In genomic region chrX:12972867-12973560, GRCh38 we compare ENCODE assay signal across 11 cellular contexts. TPM values are rescaled to one million over a fixed set of nuclear protein-coding genes. Genes with fewer than 3 reads are reported as not detected.
DNase-seq lines count a peak whose midpoint lies in the region; ATAC-seq, FAIRE-seq and TF ChIP-seq lines count a peak whose summit lies in the region.
"Had no signal": no experiment of that assay in that cellular context is flagged by ENCODE, and none has a peak within 500 bp of the region (broad histone marks: within the 10 kb centered on the region; RNA-seq: fewer than 3 reads in every experiment).

No MANE protein-coding gene starts in this region.

- no peak overlapping the region for H4K5ac ChIP-seq in H1 (ENCODE audit: insufficient read length, low read depth, low read length)

- H3K9me3 Mint-ChIP-seq in CD8-positive, alpha-beta T cell: no peaks in the 10 kb centered on the region
- H3K9me3 Mint-ChIP-seq in progenitor cell of endocrine pancreas (ENCODE audit: low read depth): peaks cover 16% of the 10 kb centered on the region

- H2BK120ac ChIP-seq in H1 (replicated peaks; ENCODE audit: low read depth, low read length): no peak overlapping the region

- H3K27me3 Mint-ChIP-seq in CD8-positive, alpha-beta T cell (ENCODE audit: low read depth): no peaks in the 10 kb centered on the region
- no peaks in the 10 kb centered on the region for H3K27me3 Mint-ChIP-seq in progenitor cell of endocrine pancreas

- H2AK5ac ChIP-seq in H1 (ENCODE audit: low read depth, low read length): no peak overlapping the region

- peak overlapping the region; percentile 99 for H3K27ac ChIP-seq in CD8-positive, alpha-beta T cell (ENCODE audit: low read depth, low read length)
- H3K27ac ChIP-seq in OCI-LY3 (ENCODE audit: low read length) (peak overlapping the region; percentile 100), H1 (ENCODE audit: low read depth, low read length) (no peak overlapping the region)
- H3K27ac ChIP-seq: SK-N-MC had no signal

- peaks cover 51% of the 10 kb centered on the region for H3K36me3 Mint-ChIP-seq in CD8-positive, alpha-beta T cell
- H3K36me3 Mint-ChIP-seq in progenitor cell of endocrine pancreas (ENCODE audit: insufficient read depth): peaks cover 21% of the 10 kb centered on the region

- DNase-seq in CD8-positive, alpha-beta T cell: no peak
- DNase-seq in H1 (ENCODE audit: low read depth in 1 of 2, low spot score in 2 of 2) (no peak), progenitor cell of endocrine pancreas (ENCODE audit: low spot score, unreplicated experiment) (no peak), NCI-H187 (lab: John Stamatoyannopoulos, UW) (no peak)
- DNase-seq: NCI-H2081 treated with DMSO at 0.1 percent for 48 hours had no signal

- H2AFZ ChIP-seq in OCI-LY3 (ENCODE audit: low read depth, low read length) (no peak overlapping the region), H1 (ENCODE audit: low read length) (no peak overlapping the region)

- peak overlapping the region; percentile 100 for H3K9ac ChIP-seq in OCI-LY3 (ENCODE audit: low read length)
- no peak overlapping the region for H3K9ac ChIP-seq in H1 (replicated peaks in 1 of 4; ENCODE audit: extremely low read depth in 1 of 4, low read depth in 3 of 4, low read length in 3 of 4)

- peak overlapping the region; percentile 98 for H3K4me3 ChIP-seq in CD8-positive, alpha-beta T cell (ENCODE audit: low read depth, low read length)
- H3K4me3 ChIP-seq in OCI-LY3 (ENCODE audit: low read length) (peak overlapping the region; percentile 95), H1 (ENCODE audit: extremely low read depth in 1 of 4, insufficient read depth in 2 of 4, low read depth in 3 of 4, low read length in 4 of 4) (no peak overlapping the region)
- H3K4me3 ChIP-seq: SK-N-MC had no signal

- peaks cover 31% of the 10 kb centered on the region for H3K4me1 Mint-ChIP-seq in CD8-positive, alpha-beta T cell (ENCODE audit: low read depth)
- H3K4me1 Mint-ChIP-seq in progenitor cell of endocrine pancreas (ENCODE audit: low read depth): peaks cover 26% of the 10 kb centered on the region

- H3K4me3 Mint-ChIP-seq in CD8-positive, alpha-beta T cell: peak overlapping the region; percentile 96
- H3K4me3 Mint-ChIP-seq in progenitor cell of endocrine pancreas (ENCODE audit: low read depth): peak overlapping the region; percentile 41

- H3K4ac ChIP-seq in H1 (replicated peaks; ENCODE audit: insufficient read length, low read depth, low read length): no peak overlapping the region

- no peak overlapping the region for H2BK15ac ChIP-seq in H1 (ENCODE audit: low read length)

- no peaks in the 10 kb centered on the region for H3K27me3 ChIP-seq in CD8-positive, alpha-beta T cell (ENCODE audit: insufficient read depth, low read length)
- H3K27me3 ChIP-seq in OCI-LY3 (ENCODE audit: low read depth, low read length) (no peaks in the 10 kb centered on the region), H1 (replicated peaks in 1 of 4; ENCODE audit: control insufficient read depth in 3 of 4, extremely low read depth in 1 of 4, insufficient read depth in 3 of 4, low read length in 3 of 4) (no peaks in the 10 kb centered on the region)

- H2BK20ac ChIP-seq in H1 (ENCODE audit: low read length): no peak overlapping the region

- no peaks in the 10 kb centered on the region for H3K79me1 ChIP-seq in H1 (ENCODE audit: low read depth, low read length)

- no peak for TF ChIP-seq POLR2A in H1 (IDR thresholded peaks at IDR 0.05; ENCODE audit: control extremely low read depth in 1 of 2, low read depth in 2 of 2, low read length in 2 of 2)

- FAIRE-seq in H1 (lab: Jason Lieb, UNC): no peak
- FAIRE-seq: G401.6 had no signal

- H3K27ac Mint-ChIP-seq in CD8-positive, alpha-beta T cell: peak overlapping the region; percentile 96
- peak overlapping the region; percentile 99 for H3K27ac Mint-ChIP-seq in progenitor cell of endocrine pancreas

- H3K18ac ChIP-seq in H1 (ENCODE audit: extremely low read depth, low read length): no peak overlapping the region; the same call in 1 of the 2 replicates

- no peak overlapping the region for H4K8ac ChIP-seq in H1 (ENCODE audit: extremely low read depth, insufficient read depth, low read length)

- no peak for TF ChIP-seq EP300 in H1 (IDR thresholded peaks at IDR 0.05; ENCODE audit: borderline replicate concordance in 1 of 2, low read depth in 2 of 2, low read length in 2 of 2)

- H3K14ac ChIP-seq in H1 (ENCODE audit: insufficient read length): no peak overlapping the region

- intact Hi-C loops in CD8-positive, alpha-beta T cell (cut with DNase I, micrococcal nuclease): loop anchor here in 1 of 2 experiments (10.0 kb wide), 1 partner anchor 1208 kb away; no protein-coding TSS in a partner anchor

- no peak overlapping the region for H2BK5ac ChIP-seq in H1 (ENCODE audit: low read depth, low read length)

- no peak overlapping the region for H3K56ac ChIP-seq in H1 (replicated peaks; ENCODE audit: insufficient read length, low read depth, low read length)

- H4K20me1 ChIP-seq in OCI-LY3 (ENCODE audit: insufficient read depth, low read length) (peaks cover 20% of the 10 kb centered on the region), H1 (replicated peaks in 1 of 2; ENCODE audit: control insufficient read depth in 1 of 2, insufficient read depth in 2 of 2, low read length in 2 of 2) (no peaks in the 10 kb centered on the region)

- no peaks in the 10 kb centered on the region for H3K9me3 ChIP-seq in CD8-positive, alpha-beta T cell (ENCODE audit: low read length)
- no peaks in the 10 kb centered on the region for H3K9me3 ChIP-seq in OCI-LY3 (ENCODE audit: insufficient read depth, low read length)
- no peaks in the 10 kb centered on the region for H3K9me3 ChIP-seq in H1 (ENCODE audit: insufficient read depth in 2 of 2, low read depth in 1 of 2, low read length in 1 of 2)

- TF ChIP-seq RAD21 in H1 (IDR thresholded peaks at IDR 0.05 in 1 of 2, conservative IDR thresholded peaks at IDR 0.05 in 1 of 2; ENCODE audit: low read depth in 2 of 2, low read length in 2 of 2): no peak

- WGBS in H1 (ENCODE audit: extremely low coverage in 1 of 2, insufficient coverage in 1 of 2, insufficient read length in 1 of 2, insufficient replicate concordance in 2 of 2, low coverage in 1 of 2, low lambda C conversion rate in 2 of 2, missing lambda C conversion rate in 1 of 2), 2 experiments: 88% methylated on average over 11 of the region's 12 CpGs; no CpG with 5 or more reads in 1 of the 2 experiments

- peaks cover 22% of the 10 kb centered on the region for H3K36me3 ChIP-seq in CD8-positive, alpha-beta T cell (ENCODE audit: insufficient read depth, low read length)
- peaks cover 27% of the 10 kb centered on the region for H3K36me3 ChIP-seq in OCI-LY3 (replicated peaks; ENCODE audit: low read depth, low read length)
- H3K36me3 ChIP-seq in H1 (ENCODE audit: control insufficient read depth in 2 of 4, insufficient read depth in 4 of 4, low read length in 3 of 4): peaks cover 0 to 26% (median 4%) of the 10 kb centered on the region in 4 experiments; a peak in 3 of 8 replicates

- no peak overlapping the region for H3K23ac ChIP-seq in H1 (ENCODE audit: insufficient read length)

- peaks cover 68% of the 10 kb centered on the region for H3K79me2 ChIP-seq in OCI-LY3 (ENCODE audit: low read length)
- H3K79me2 ChIP-seq in H1 (ENCODE audit: control insufficient read depth in 1 of 2, insufficient read depth in 2 of 2, low read length in 2 of 2): peaks cover 0 to 26% of the 10 kb centered on the region in 2 experiments; a peak in 3 of 4 replicates

- CTCF ChIA-PET in CD8-positive, alpha-beta T cell (lab: Charles Lee): interaction anchor here (0.8 to 10.0 kb wide), 7 partner anchors 16 to 513 kb away, joined by 3 to 71 read pairs (median 37); no protein-coding TSS in a partner anchor
- CTCF ChIA-PET in H1 (lab: Charles Lee; ENCODE audit: partially characterized antibody): interaction anchor here (2.9 kb wide), 1 partner anchor 26 kb away, joined by 9 read pairs; no protein-coding TSS in a partner anchor

- H3K4me1 ChIP-seq in CD8-positive, alpha-beta T cell (ENCODE audit: insufficient read depth, low read length): peaks cover 24% of the 10 kb centered on the region
- H3K4me1 ChIP-seq in OCI-LY3 (ENCODE audit: low read length): peaks cover 63% of the 10 kb centered on the region
- peaks cover 0 to 6% (median 1%) of the 10 kb centered on the region in 4 experiments; a peak in 4 of 7 replicates for H3K4me1 ChIP-seq in H1 (replicated peaks in 1 of 4; ENCODE audit: control insufficient read depth in 3 of 4, insufficient read depth in 4 of 4, low read length in 3 of 4)

- no peak overlapping the region for H4K91ac ChIP-seq in H1 (replicated peaks; ENCODE audit: insufficient read length, low read length)

- no peak for TF ChIP-seq CTCF in CD8-positive, alpha-beta T cell (IDR thresholded peaks at IDR 0.05)
- TF ChIP-seq CTCF in OCI-LY3 (IDR thresholded peaks at IDR 0.05; ENCODE audit: low read depth, low read length) (no peak), H1 (IDR thresholded peaks at IDR 0.05; ENCODE audit: control extremely low read depth in 1 of 3, insufficient read depth in 1 of 3, low read depth in 1 of 3, low read length in 3 of 3) (no peak), progenitor cell of endocrine pancreas (IDR thresholded peaks at IDR 0.05; ENCODE audit: unreplicated experiment) (no peak)

- H2BK12ac ChIP-seq in H1 (ENCODE audit: low read depth, low read length): no peak overlapping the region

- POLR2A ChIA-PET in CD8-positive, alpha-beta T cell (lab: Charles Lee): interaction anchor here (0.6 to 15.2 kb wide), 10 partner anchors 10 to 762 kb away, joined by 3 to 559 read pairs (median 9); no protein-coding TSS in a partner anchor
- POLR2A ChIA-PET in H1 (lab: Charles Lee; ENCODE audit: partially characterized antibody): interaction anchor here (1.0 to 4.4 kb wide), 5 partner anchors 10 to 226 kb away, joined by 3 to 20 read pairs (median 4); no protein-coding TSS in a partner anchor

- H3K4me2 ChIP-seq in OCI-LY3 (ENCODE audit: low read length) (peak overlapping the region; percentile 98), H1 (ENCODE audit: insufficient read depth in 1 of 2, low read depth in 2 of 2, low read length in 2 of 2) (no peak overlapping the region)

- H3K23me2 ChIP-seq in H1 (ENCODE audit: low read depth, low read length): no peaks in the 10 kb centered on the region

- ATAC-seq in CD8-positive, alpha-beta T cell: no peak
- ATAC-seq in GM18502 (IDR thresholded peaks at IDR 0.05; ENCODE audit: poor library complexity, unreplicated experiment) (no peak), HG02642 (IDR thresholded peaks at IDR 0.05; ENCODE audit: poor library complexity, unreplicated experiment) (no peak), GM21786 (IDR thresholded peaks at IDR 0.05; ENCODE audit: unreplicated experiment) (no peak)

RNA-seq across cellular contexts. Expression of gene TMSB4X, which starts 1.9 kb away (rescaled TPM):
- 1,000 to 10,000 TPM; 2,374 to 2,465 TPM for total RNA-seq in CD8-positive, alpha-beta T cell
- total RNA-seq in H1 (2021; fragmentation: NEBNext Ultra II Directional; extraction: Animal tissue kit (Norgen Biotek cat#: 25700)): 2,063 and 2,127 TPM in 2 replicates
- 898 and 2,112 TPM in 2 replicates for polyA plus RNA-seq in H1 (2011; rRNA removed)
- 2,037 TPM for polyA plus RNA-seq in H1 (2011; cell fraction: cytosol; rRNA removed)
- polyA plus RNA-seq in H1 (2011; cell fraction: nucleus; rRNA removed): 1,449 TPM
- polyA plus RNA-seq in H1 (2012, experiment 1 of 2): 3,988 to 5,303 TPM (median 4,778 TPM) in 4 replicates
- polyA plus RNA-seq in H1 (2012, experiment 2 of 2): 2,070 TPM
- 2,940 TPM for polyA plus RNA-seq in H1 (2013, experiment 1 of 2)
- 3,080 TPM for polyA plus RNA-seq in H1 (2013, experiment 2 of 2)
- 1,070 and 1,196 TPM in 2 replicates for polyA minus RNA-seq in H1 (2011; rRNA and poly(A)+ RNA removed)
- polyA minus RNA-seq in H1 (2011; cell fraction: cytosol; rRNA and poly(A)+ RNA removed): 423 TPM
- 584 TPM for polyA minus RNA-seq in H1 (2011; cell fraction: nucleus; rRNA and poly(A)+ RNA removed)
- 1,699 and 1,780 TPM in 2 replicates for total RNA-seq in progenitor cell of endocrine pancreas

Comparison
In these comparisons a context has a peak if more than half of its experiments do, and no peak if none do; other contexts are left out.
1. H3K4me3 ChIP-seq: peak in CD8-positive, alpha-beta T cell (single experiment) and OCI-LY3 (single experiment); none in H1 (0 of 4).